In genomic region chr16:18829221-18829620, GRCh38 we compare ENCODE assay signal across 29 cellular contexts.
"Had no signal": no experiment of that assay in that cellular context is flagged by ENCODE, and none has a peak within 500 bp of the region (broad histone marks: within the 10 kb centered on the region; RNA-seq: fewer than 3 reads in every experiment).

No MANE protein-coding gene starts in this region.

- H3K9me3 ChIP-seq: heart left ventricle, pancreas, prostate gland, thyroid gland had no signal

- H3K4me1 ChIP-seq: foreskin keratinocyte, heart left ventricle, pancreas, prostate gland, thyroid gland had no signal

- H3K4me1 Mint-ChIP-seq: activated naive CD4-positive, alpha-beta T cell treated with anti-CD3 and anti-CD28 coated beads, Interleukin-2, amount 10 ng/mL, durations not matched to agents 7 days and 5 days; immature natural killer cell; nephron; stimulated activated memory B cell treated with anti-CD40 and anti-IgM and Interleukin-4, amounts not matched to agents 10 μg/mL and 1 μg/mL and 100 μg/mL, for 72 hours; stimulated activated naive CD8-positive, alpha-beta T cell treated with anti-CD3 and anti-CD28 coated beads, Interleukin-15, amount 100 ng/mL, for 72 hours had no signal

- H3K27me3 Mint-ChIP-seq: activated naive CD4-positive, alpha-beta T cell treated with anti-CD3 and anti-CD28 coated beads, Interleukin-2, amount 10 ng/mL, durations not matched to agents 7 days and 5 days; effector memory CD8-positive, alpha-beta T cell; stimulated activated memory B cell treated with anti-CD40 and anti-IgM and Interleukin-4, amounts not matched to agents 10 μg/mL and 1 μg/mL and 100 μg/mL, for 72 hours; stimulated activated naive CD8-positive, alpha-beta T cell treated with anti-CD3 and anti-CD28 coated beads, Interleukin-15, amount 100 ng/mL, for 72 hours had no signal

- H3K9me3 Mint-ChIP-seq: activated naive CD4-positive, alpha-beta T cell treated with anti-CD3 and anti-CD28 coated beads, Interleukin-2, amount 10 ng/mL, durations not matched to agents 7 days and 5 days; effector memory CD8-positive, alpha-beta T cell; immature natural killer cell; nephron; stimulated activated memory B cell treated with anti-CD40 and anti-IgM and Interleukin-4, amounts not matched to agents 10 μg/mL and 1 μg/mL and 100 μg/mL, for 72 hours; stimulated activated naive CD8-positive, alpha-beta T cell treated with anti-CD3 and anti-CD28 coated beads, Interleukin-15, amount 100 ng/mL, for 72 hours had no signal

- H3K4me3 ChIP-seq: heart left ventricle, pancreas, prostate gland, smooth muscle cell, thyroid gland had no signal

- H3K27ac Mint-ChIP-seq: activated naive CD4-positive, alpha-beta T cell treated with anti-CD3 and anti-CD28 coated beads, Interleukin-2, amount 10 ng/mL, durations not matched to agents 7 days and 5 days; effector memory CD8-positive, alpha-beta T cell; nephron; stimulated activated memory B cell treated with anti-CD40 and anti-IgM and Interleukin-4, amounts not matched to agents 10 μg/mL and 1 μg/mL and 100 μg/mL, for 72 hours had no signal

- H3K27ac ChIP-seq: foreskin keratinocyte, heart left ventricle, pancreas, prostate gland, thyroid gland, VCaP had no signal

- ATAC-seq: effector memory CD8-positive, alpha-beta T cell; esophagus mucosa; foreskin keratinocyte; heart left ventricle; left colon; pancreas; stimulated activated memory B cell treated with anti-CD40 and anti-IgM and Interleukin-4, amounts not matched to agents 10 μg/mL and 1 μg/mL and 100 μg/mL, for 72 hours; stimulated activated naive CD8-positive, alpha-beta T cell treated with anti-CD3 and anti-CD28 coated beads, Interleukin-15, amount 100 ng/mL, for 72 hours had no signal

- H3K4me2 ChIP-seq: smooth muscle cell had no signal

- DNase-seq: activated CD4-positive, alpha-beta T cell treated with anti-CD3 and anti-CD28 coated beads, Interleukin-2, amount 50 U/mL, for 48 hours; activated CD8-positive, alpha-beta memory T cell treated with anti-CD3 and anti-CD28 coated beads for 24 hours; activated gamma-delta T cell; activated naive CD4-positive, alpha-beta T cell treated with anti-CD3 and anti-CD28 coated beads, Interleukin-2, amount 10 ng/mL, durations not matched to agents 7 days and 5 days; amygdala; caudate nucleus; cortex of kidney; effector memory CD8-positive, alpha-beta T cell; foreskin keratinocyte; heart left ventricle; hypothalamus; immature natural killer cell; kidney; left colon; mammary epithelial cell; nucleus accumbens; pancreas; retina; stimulated activated CD4-positive, alpha-beta T cell treated with anti-CD3 and anti-CD28 coated beads, Interleukin-1b, Interleukin-23, amount 100 ng/mL, for 48 hours; stimulated activated CD4-positive, alpha-beta T cell treated with anti-CD3 and anti-CD28 coated beads, Interleukin-4, amount 100 ng/mL, for 4 hours; stimulated activated CD8-positive, alpha-beta memory T cell treated with anti-CD3 and anti-CD28 coated beads, Interleukin-4, amount 100 ng/mL, for 48 hours; stimulated activated naive CD8-positive, alpha-beta T cell treated with anti-CD3 and anti-CD28 coated beads, Interleukin-15, amount 100 ng/mL, for 72 hours; thyroid gland had no signal

- H3K27me3 ChIP-seq: foreskin keratinocyte, heart left ventricle, pancreas, thyroid gland had no signal

- H3K4me3 Mint-ChIP-seq: activated naive CD4-positive, alpha-beta T cell treated with anti-CD3 and anti-CD28 coated beads, Interleukin-2, amount 10 ng/mL, durations not matched to agents 7 days and 5 days; effector memory CD8-positive, alpha-beta T cell; immature natural killer cell; nephron; stimulated activated memory B cell treated with anti-CD40 and anti-IgM and Interleukin-4, amounts not matched to agents 10 μg/mL and 1 μg/mL and 100 μg/mL, for 72 hours; stimulated activated naive CD8-positive, alpha-beta T cell treated with anti-CD3 and anti-CD28 coated beads, Interleukin-15, amount 100 ng/mL, for 72 hours had no signal
